ENCODE assay signal across 9 cellular contexts in genomic region chr7:130758429-130759056, GRCh38. TPM values are rescaled to one million over a fixed set of nuclear protein-coding genes. Genes with fewer than 3 reads are reported as not detected.
DNase-seq lines count a peak whose midpoint lies in the region; ATAC-seq, FAIRE-seq and TF ChIP-seq lines count a peak whose summit lies in the region.
"Had no signal": no experiment of that assay in that cellular context is flagged by ENCODE, and none has a peak within 500 bp of the region (broad histone marks: within the 10 kb centered on the region; RNA-seq: fewer than 3 reads in every experiment).

No MANE protein-coding gene starts in this region.

- no peaks in the 10 kb centered on the region for H3K36me3 ChIP-seq in Caco-2 (ENCODE audit: control insufficient read depth, insufficient read depth, low read length)
- H3K36me3 ChIP-seq in OCI-LY7 (ENCODE audit: insufficient read depth, low read length): no peaks in the 10 kb centered on the region
- no peaks in the 10 kb centered on the region for H3K36me3 ChIP-seq in MG63

- H3K4me2 ChIP-seq in OCI-LY7 (ENCODE audit: low read length): no peak overlapping the region

- H3K4me1 ChIP-seq in Caco-2: no peaks in the 10 kb centered on the region
- no peaks in the 10 kb centered on the region for H3K4me1 ChIP-seq in OCI-LY7 (ENCODE audit: insufficient read depth, low read length, poor library complexity, severe bottlenecking)

- H3K4me1 Mint-ChIP-seq in Caco-2 (ENCODE audit: low read depth, unreplicated experiment) (no peaks in the 10 kb centered on the region), neural crest cell (no peaks in the 10 kb centered on the region)

- H3K9me3 Mint-ChIP-seq in Caco-2 (ENCODE audit: unreplicated experiment): no peaks in the 10 kb centered on the region
- H3K9me3 Mint-ChIP-seq in neural crest cell: no peaks in the 10 kb centered on the region

- H4K20me1 ChIP-seq in OCI-LY7 (ENCODE audit: insufficient read depth, low read length): no peaks in the 10 kb centered on the region

- H3K4me3 ChIP-seq in Caco-2 (ENCODE audit: low read depth, low read length) (no peak overlapping the region), OCI-LY7 (ENCODE audit: low read depth, low read length, poor library complexity, severe bottlenecking) (no peak overlapping the region), MG63 (no peak overlapping the region)

- no peak overlapping the region for H3K27ac Mint-ChIP-seq in Caco-2 (ENCODE audit: unreplicated experiment)
- no peak overlapping the region for H3K27ac Mint-ChIP-seq in neural crest cell (ENCODE audit: unreplicated experiment)

- H3K4me3 Mint-ChIP-seq in Caco-2 (ENCODE audit: unreplicated experiment) (no peak overlapping the region), neural crest cell (no peak overlapping the region)

- BruUV-seq in Caco-2 (replicated peaks; lab: Mats Ljungman, UMichigan) (no TSS peak), OCI-LY7 (replicated peaks; lab: Mats Ljungman, UMichigan) (no TSS peak)

- H3K27ac ChIP-seq in OCI-LY7 (ENCODE audit: low read depth, low read length, poor library complexity, severe bottlenecking): no peak overlapping the region

- no peaks in the 10 kb centered on the region for H3K27me3 ChIP-seq in Caco-2 (replicated peaks; ENCODE audit: control insufficient read depth, insufficient read depth, low read length)
- H3K27me3 ChIP-seq in MG63: no peaks in the 10 kb centered on the region

- no peak overlapping the region for H2AFZ ChIP-seq in OCI-LY7 (ENCODE audit: low read length)

- CTCF ChIA-PET in Caco-2 (lab: Charles Lee): interaction anchor here (0.5 to 1.1 kb wide), 10 partner anchors 25 to 850 kb away, joined by 3 to 17 read pairs (median 4); partner anchors contain the start of genes KLF14 and KLHDC10
- CTCF ChIA-PET in OCI-LY7 (lab: Charles Lee; ENCODE audit: unreplicated experiment): no interaction called here

- H3K9me2 ChIP-seq in OCI-LY7 (ENCODE audit: insufficient read depth, low read length): no peaks in the 10 kb centered on the region

- POLR2A ChIA-PET in Caco-2 (lab: Charles Lee): no interaction called here
- POLR2A ChIA-PET in OCI-LY7 (lab: Charles Lee): interaction anchor here (0.6 to 1.3 kb wide), 4 partner anchors 9 to 217 kb away, joined by 3 to 4 read pairs (median 4); no protein-coding TSS in a partner anchor

- intact Hi-C loops in Caco-2 (cut with micrococcal nuclease; ENCODE audit: unreplicated experiment) (loop anchor here (1.0 to 10.0 kb wide), 4 partner anchors 24 to 686 kb away; partner anchors contain the start of gene KLF14), OCI-LY7 (cut with micrococcal nuclease; ENCODE audit: unreplicated experiment) (loop anchor here (1.0 to 5.0 kb wide), 3 partner anchors 74 to 686 kb away; no protein-coding TSS in a partner anchor)

- TF ChIP-seq CTCF in Caco-2 (IDR thresholded peaks at IDR 0.05; ENCODE audit: insufficient read depth in 1 of 2, low read depth in 1 of 2, low read length in 1 of 2, severe bottlenecking in 1 of 2, unreplicated experiment in 1 of 2): peak; percentile 65 to 69
- peak; percentile 96 for TF ChIP-seq CTCF in OCI-LY7 (conservative IDR thresholded peaks at IDR 0.05; ENCODE audit: low read length)
- TF ChIP-seq CTCF in neural crest cell (conservative IDR thresholded peaks at IDR 0.05): peak; percentile 92

- H3K36me3 Mint-ChIP-seq in Caco-2 (ENCODE audit: insufficient read depth, unreplicated experiment): no peaks in the 10 kb centered on the region
- no peaks in the 10 kb centered on the region for H3K36me3 Mint-ChIP-seq in neural crest cell (ENCODE audit: low read depth)

- H3K9me3 ChIP-seq in Caco-2: no peaks in the 10 kb centered on the region
- H3K9me3 ChIP-seq in OCI-LY7 (ENCODE audit: low read length): no peaks in the 10 kb centered on the region
- no peaks in the 10 kb centered on the region for H3K9me3 ChIP-seq in MG63

- H3K79me2 ChIP-seq in OCI-LY7 (ENCODE audit: insufficient read depth, low read depth, low read length): no peaks in the 10 kb centered on the region

- no peak for FAIRE-seq in HTR-8/SVneo (lab: Jason Lieb, UNC)
- FAIRE-seq in endometrium (lab: Jason Lieb, UNC): peak; percentile 97
- FAIRE-seq: keratinocyte had no signal

- ATAC-seq in GM19467 (IDR thresholded peaks at IDR 0.05; ENCODE audit: unreplicated experiment) (no peak), GM18870 (IDR thresholded peaks at IDR 0.05; ENCODE audit: unreplicated experiment) (no peak)

- DNase-seq in Caco-2: peak in 1 of 2 experiments; percentile 28
- peak; percentile 38 for DNase-seq in HTR-8/SVneo (ENCODE audit: insufficient read length, low spot score)
- DNase-seq in OCI-LY7 (ENCODE audit: low spot score): peak; percentile 60
- DNase-seq in neural crest cell (ENCODE audit: low read depth, low spot score): no peak
- DNase-seq in MG63: no peak

- H3K27me3 Mint-ChIP-seq in Caco-2 (ENCODE audit: insufficient read depth, unreplicated experiment) (peaks cover 13% of the 10 kb centered on the region), neural crest cell (ENCODE audit: low read depth) (peaks cover 14% of the 10 kb centered on the region)

RNA-seq across cellular contexts. Expression of gene KLF14, which starts 24.5 kb away (rescaled TPM):
- 0.14 TPM in 1 of 2 replicates, not detected in the other for total RNA-seq in Caco-2 (2022)
- not detected in 2 replicates for total RNA-seq in OCI-LY7 (2014; rRNA removed; shearing (Covaris generic))
- not detected in 2 replicates for total RNA-seq in OCI-LY7 (2022)
- total RNA-seq in neural crest cell: not detected in 2 replicates
- not detected in 2 replicates for total RNA-seq in MG63 (2014; rRNA removed; shearing (Covaris generic); ENCODE audit: low replicate concordance)

Comparison
In these comparisons a context has a peak if more than half of its experiments do, and no peak if none do; other contexts are left out.
1. DNase-seq: peak in HTR-8/SVneo (single experiment) and OCI-LY7 (single experiment); none in neural crest cell (single experiment) and MG63 (single experiment).
2. Peak in every context shown above with its lines, with median percentiles within 50 percentile points of each other: CTCF ChIP-seq.